Comparison of ENCODE assay signal across 1 cellular context in the genomic region with DNA sequence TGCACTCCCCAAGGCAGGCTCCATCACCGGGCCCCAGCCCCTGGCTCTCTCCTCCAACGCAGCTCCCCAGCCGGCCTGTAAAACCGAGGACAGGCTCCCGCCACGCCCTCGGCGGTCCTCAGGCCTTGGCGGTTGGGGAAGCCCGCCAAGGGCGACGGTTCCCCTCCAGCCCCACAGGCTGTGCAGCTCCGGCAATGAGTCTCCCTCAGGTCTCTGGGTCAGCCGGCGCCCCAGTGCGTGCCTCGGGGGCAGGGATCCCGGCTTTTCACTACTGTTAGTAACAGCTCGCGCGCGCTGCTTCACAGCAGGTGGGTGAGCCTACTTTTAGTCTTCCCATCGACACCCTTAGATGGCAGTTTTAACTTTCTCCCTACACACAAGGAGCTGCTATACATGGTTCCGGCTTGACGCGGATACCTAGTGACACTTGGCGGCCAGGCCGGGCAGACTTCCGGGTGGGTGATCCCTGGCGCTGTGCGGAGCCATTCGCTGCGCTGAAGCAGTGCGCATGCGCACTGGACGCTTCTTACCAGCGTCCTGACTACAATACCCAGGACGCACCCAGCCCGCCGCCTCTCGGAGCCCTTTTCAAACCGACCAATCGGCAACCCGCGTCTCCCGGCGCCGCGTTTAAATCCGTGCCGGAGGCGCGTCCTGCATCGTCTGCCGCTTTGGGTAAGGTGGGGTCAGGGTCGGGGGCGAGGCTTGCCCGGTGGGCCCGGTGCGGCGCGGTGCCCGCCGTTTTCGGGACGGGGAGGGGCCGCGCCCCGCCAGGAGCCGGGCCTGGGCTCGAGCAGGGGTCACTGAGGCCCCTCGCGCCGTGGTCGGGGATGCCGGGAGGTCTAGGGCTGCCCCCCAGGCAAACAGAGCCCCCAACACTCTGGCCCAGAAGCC.
TF ChIP-seq lines count a peak whose summit lies in the region.

TSS of gene GTSE1 (plus strand) at position 614 of the 894 bp plus-strand sequence. CDS start 531 bp downstream, outside the sequence.

TF ChIP-seq in GM12878, 131 proteins besides CTCF, POLR2A, EP300 and RAD21 (continued from another document and continues in another):
- TF ChIP-seq ZBTB33 (IDR thresholded peaks at IDR 0.05) (no peak), RB1 (IDR thresholded peaks at IDR 0.05; ENCODE audit: borderline replicate concordance) (no peak), RUNX3 (IDR thresholded peaks at IDR 0.05; ENCODE audit: low read length) (peak; percentile 38), NBN (IDR thresholded peaks at IDR 0.05) (peak; percentile 72), BRCA1 (IDR thresholded peaks at IDR 0.05; ENCODE audit: low read depth, low read length) (no peak), ZZZ3 (IDR thresholded peaks at IDR 0.05; ENCODE audit: control insufficient read depth, insufficient read length, low read depth) (no peak), NFXL1 (IDR thresholded peaks at IDR 0.05; ENCODE audit: borderline replicate concordance) (no peak), BCL11A (IDR thresholded peaks at IDR 0.05; ENCODE audit: low read depth, low read length) (no peak), BMI1 (IDR thresholded peaks at IDR 0.05; ENCODE audit: borderline replicate concordance) (no peak), SIN3A (IDR thresholded peaks at IDR 0.05; ENCODE audit: low read depth, low read length) (peak; percentile 100), GATAD2B (conservative IDR thresholded peaks at IDR 0.05; ENCODE audit: low read depth) (peak; percentile 92), CREM (IDR thresholded peaks at IDR 0.05; ENCODE audit: low read depth) (peak; percentile 59; the same call in 1 of the 2 replicates), SP1 (IDR thresholded peaks at IDR 0.05; ENCODE audit: low read depth, low read length) (peak; percentile 75), E2F4 (IDR thresholded peaks at IDR 0.05; ENCODE audit: low read depth, low read length) (peak; percentile 99), RBBP5 (conservative IDR thresholded peaks at IDR 0.05) (no peak), MTA3 (IDR thresholded peaks at IDR 0.05; ENCODE audit: borderline replicate concordance, low read length) (no peak; the same call in 1 of the 2 replicates), POLR2AphosphoS5 (IDR thresholded peaks at IDR 0.05; ENCODE audit: low read length) (peak; percentile 88), SMC3 (IDR thresholded peaks at IDR 0.05; ENCODE audit: borderline replicate concordance, low read length) (no peak), HDAC2 (IDR thresholded peaks at IDR 0.05) (peak; percentile 80; the same call in 1 of the 2 replicates), KDM1A (IDR thresholded peaks at IDR 0.05; ENCODE audit: borderline replicate concordance) (no peak), MTA2 (IDR thresholded peaks at IDR 0.05; ENCODE audit: low read depth) (no peak), STAT1 (conservative IDR thresholded peaks at IDR 0.05) (no peak), NR2C1 (IDR thresholded peaks at IDR 0.05) (peak; percentile 68; the same call in 1 of the 2 replicates), TAF1 (IDR thresholded peaks at IDR 0.05; ENCODE audit: borderline replicate concordance, low read depth, low read length) (peak; percentile 78), NFIC (IDR thresholded peaks at IDR 0.05; ENCODE audit: low read depth, low read length) (no peak; the same call in 1 of the 2 replicates), IKZF2 (IDR thresholded peaks at IDR 0.05) (peak in 1 of 2 experiments; percentile 42; a peak in 1 of 4 replicates), SRF (IDR thresholded peaks at IDR 0.05; ENCODE audit: low read depth in 2 of 2, low read length in 2 of 2) (no peak), SMARCA5 (IDR thresholded peaks at IDR 0.05) (peak; percentile 64; the same call in 1 of the 2 replicates), EGR1 (IDR thresholded peaks at IDR 0.05; ENCODE audit: borderline replicate concordance in 1 of 2, low read depth in 2 of 2, low read length in 2 of 2) (no peak), CBX3 (IDR thresholded peaks at IDR 0.05; ENCODE audit: borderline replicate concordance, low read depth) (no peak), SIX5 (IDR thresholded peaks at IDR 0.05; ENCODE audit: low read depth, low read length, severe bottlenecking) (peak; percentile 79), ATF7 (IDR thresholded peaks at IDR 0.05; ENCODE audit: low read depth) (no peak), JUNB (IDR thresholded peaks at IDR 0.05) (peak; percentile 8; the same call in 1 of the 2 replicates), ZBED1 (IDR thresholded peaks at IDR 0.05; ENCODE audit: borderline replicate concordance) (0 out of 2 replicates have a peak, but pooled peaks have one; percentile 28), SMAD1 (IDR thresholded peaks at IDR 0.05; ENCODE audit: low read depth, partially characterized antibody) (no peak), IKZF1 (conservative IDR thresholded peaks at IDR 0.05) (peak; percentile 95), CBFB (IDR thresholded peaks at IDR 0.05; ENCODE audit: low read depth) (0 out of 2 replicates have a peak, but pooled peaks have one; percentile 20), BCLAF1 (IDR thresholded peaks at IDR 0.05) (no peak), NRF1 (conservative IDR thresholded peaks at IDR 0.05; ENCODE audit: low read depth, low read length) (peak; percentile 91), CHD1 (IDR thresholded peaks at IDR 0.05; ENCODE audit: low read depth, low read length) (no peak), SMAD5 (IDR thresholded peaks at IDR 0.05; ENCODE audit: low read depth) (peak; percentile 47; the same call in 1 of the 2 replicates), MEF2A (IDR thresholded peaks at IDR 0.05; ENCODE audit: insufficient read depth, low read depth, low read length) (no peak), TARDBP (IDR thresholded peaks at IDR 0.05; ENCODE audit: borderline replicate concordance) (no peak), EED (IDR thresholded peaks at IDR 0.05; ENCODE audit: low read depth) (no peak), SKIL (IDR thresholded peaks at IDR 0.05; ENCODE audit: low read depth, poor library complexity, severe bottlenecking) (no peak)
- TF ChIP-seq, protein P1, sequence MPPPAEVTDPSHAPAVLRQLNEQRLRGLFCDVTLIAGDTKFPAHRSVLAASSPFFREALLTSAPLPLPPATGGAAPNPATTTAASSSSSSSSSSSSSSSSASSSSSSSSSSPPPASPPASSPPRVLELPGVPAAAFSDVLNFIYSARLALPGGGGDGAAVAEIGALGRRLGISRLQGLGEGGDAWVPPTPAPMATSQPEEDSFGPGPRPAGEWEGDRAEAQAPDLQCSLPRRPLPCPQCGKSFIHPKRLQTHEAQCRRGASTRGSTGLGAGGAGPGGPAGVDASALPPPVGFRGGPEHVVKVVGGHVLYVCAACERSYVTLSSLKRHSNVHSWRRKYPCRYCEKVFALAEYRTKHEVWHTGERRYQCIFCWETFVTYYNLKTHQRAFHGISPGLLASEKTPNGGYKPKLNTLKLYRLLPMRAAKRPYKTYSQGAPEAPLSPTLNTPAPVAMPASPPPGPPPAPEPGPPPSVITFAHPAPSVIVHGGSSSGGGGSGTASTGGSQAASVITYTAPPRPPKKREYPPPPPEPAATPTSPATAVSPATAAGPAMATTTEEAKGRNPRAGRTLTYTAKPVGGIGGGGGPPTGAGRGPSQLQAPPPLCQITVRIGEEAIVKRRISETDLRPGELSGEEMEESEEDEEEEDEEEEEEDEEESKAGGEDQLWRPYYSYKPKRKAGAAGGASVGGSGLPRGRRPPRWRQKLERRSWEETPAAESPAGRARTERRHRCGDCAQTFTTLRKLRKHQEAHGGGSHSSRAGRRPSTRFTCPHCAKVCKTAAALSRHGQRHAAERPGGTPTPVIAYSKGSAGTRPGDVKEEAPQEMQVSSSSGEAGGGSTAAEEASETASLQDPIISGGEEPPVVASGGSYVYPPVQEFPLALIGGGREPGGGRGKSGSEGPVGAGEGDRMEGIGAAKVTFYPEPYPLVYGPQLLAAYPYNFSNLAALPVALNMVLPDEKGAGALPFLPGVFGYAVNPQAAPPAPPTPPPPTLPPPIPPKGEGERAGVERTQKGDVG (CRISPR knock-in tag; IDR thresholded peaks at IDR 0.05), result no peak
- TF ChIP-seq, protein P2, sequence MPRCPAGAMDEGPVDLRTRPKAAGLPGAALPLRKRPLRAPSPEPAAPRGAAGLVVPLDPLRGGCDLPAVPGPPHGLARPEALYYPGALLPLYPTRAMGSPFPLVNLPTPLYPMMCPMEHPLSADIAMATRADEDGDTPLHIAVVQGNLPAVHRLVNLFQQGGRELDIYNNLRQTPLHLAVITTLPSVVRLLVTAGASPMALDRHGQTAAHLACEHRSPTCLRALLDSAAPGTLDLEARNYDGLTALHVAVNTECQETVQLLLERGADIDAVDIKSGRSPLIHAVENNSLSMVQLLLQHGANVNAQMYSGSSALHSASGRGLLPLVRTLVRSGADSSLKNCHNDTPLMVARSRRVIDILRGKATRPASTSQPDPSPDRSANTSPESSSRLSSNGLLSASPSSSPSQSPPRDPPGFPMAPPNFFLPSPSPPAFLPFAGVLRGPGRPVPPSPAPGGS (IDR thresholded peaks at IDR 0.05; ENCODE audit: borderline replicate concordance, insufficient read depth, low read depth, low read length, poor library complexity, severe bottlenecking), result no peak
- TF ChIP-seq, protein P3, sequence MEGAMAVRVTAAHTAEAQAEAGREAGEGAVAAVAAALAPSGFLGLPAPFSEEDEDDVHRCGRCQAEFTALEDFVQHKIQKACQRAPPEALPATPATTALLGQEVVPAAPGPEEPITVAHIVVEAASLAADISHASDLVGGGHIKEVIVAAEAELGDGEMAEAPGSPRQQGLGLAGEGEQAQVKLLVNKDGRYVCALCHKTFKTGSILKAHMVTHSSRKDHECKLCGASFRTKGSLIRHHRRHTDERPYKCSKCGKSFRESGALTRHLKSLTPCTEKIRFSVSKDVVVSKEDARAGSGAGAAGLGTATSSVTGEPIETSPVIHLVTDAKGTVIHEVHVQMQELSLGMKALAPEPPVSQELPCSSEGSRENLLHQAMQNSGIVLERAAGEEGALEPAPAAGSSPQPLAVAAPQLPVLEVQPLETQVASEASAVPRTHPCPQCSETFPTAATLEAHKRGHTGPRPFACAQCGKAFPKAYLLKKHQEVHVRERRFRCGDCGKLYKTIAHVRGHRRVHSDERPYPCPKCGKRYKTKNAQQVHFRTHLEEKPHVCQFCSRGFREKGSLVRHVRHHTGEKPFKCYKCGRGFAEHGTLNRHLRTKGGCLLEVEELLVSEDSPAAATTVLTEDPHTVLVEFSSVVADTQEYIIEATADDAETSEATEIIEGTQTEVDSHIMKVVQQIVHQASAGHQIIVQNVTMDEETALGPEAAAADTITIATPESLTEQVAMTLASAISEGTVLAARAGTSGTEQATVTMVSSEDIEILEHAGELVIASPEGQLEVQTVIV (IDR thresholded peaks at IDR 0.05; ENCODE audit: borderline replicate concordance, partially characterized antibody), result peak; percentile 87
